8 cellular contexts compared by ENCODE assay signal in genomic region chr17:28357061-28357900, GRCh38. TPM values are rescaled to one million over a fixed set of nuclear protein-coding genes. Genes with fewer than 3 reads are reported as not detected.
DNase-seq lines count a peak whose midpoint lies in the region; ATAC-seq and TF ChIP-seq lines count a peak whose summit lies in the region.

POLDIP2 (minus strand) TSS chr17:28357527; CDS start chr17:28357448, 79 bp downstream.

- no peaks in the 10 kb centered on the region for H3K27me3 ChIP-seq in H7 (ENCODE audit: control insufficient read depth, insufficient read depth, low read length)
- no peaks in the 10 kb centered on the region for H3K27me3 ChIP-seq in neural cell (ENCODE audit: insufficient read depth, low read depth, low read length)

- H3K79me2 ChIP-seq in neural cell (replicated peaks; ENCODE audit: insufficient read depth, low read length) = peaks cover 32% of the 10 kb centered on the region

- no peaks in the 10 kb centered on the region for H3K9me3 ChIP-seq in neural cell (ENCODE audit: low read length)

- H3K27ac ChIP-seq in neural cell (ENCODE audit: low read length) = peak within 1 kb of the TSS; percentile 70

- peak; percentile 58 for TF ChIP-seq RAD21 in neural cell (conservative IDR thresholded peaks at IDR 0.05)

- H3K4me3 Mint-ChIP-seq in stimulated activated naive CD8-positive, alpha-beta T cell treated with anti-CD3 and anti-CD28 coated beads, Interleukin-15, amount 100 ng/mL, for 72 hours = peak within 1 kb of the TSS; percentile 95 to 97

- H3K4me3 ChIP-seq in H7 (ENCODE audit: insufficient read depth, low read depth, low read length) = peak within 1 kb of the TSS; percentile 89
- H3K4me3 ChIP-seq in fibroblast of the aortic adventitia (ENCODE audit: low read depth, low read length) = peak within 1 kb of the TSS; percentile 96
- H3K4me3 ChIP-seq in neural cell (ENCODE audit: low read length) = peak within 1 kb of the TSS; percentile 77

- H3K36me3 ChIP-seq in H7 (replicated peaks; ENCODE audit: control insufficient read depth, insufficient read depth, low read length) (peaks cover 30% of the 10 kb centered on the region), neural cell (ENCODE audit: insufficient read depth, low read length) (no peaks in the 10 kb centered on the region)

- H3K9me2 ChIP-seq in neural cell (ENCODE audit: insufficient read depth, low read length) = no peaks in the 10 kb centered on the region

- H3K9me3 Mint-ChIP-seq in stimulated activated naive CD8-positive, alpha-beta T cell treated with anti-CD3 and anti-CD28 coated beads, Interleukin-15, amount 100 ng/mL, for 72 hours = no peaks in the 10 kb centered on the region

- TF ChIP-seq EP300 in neural cell (conservative IDR thresholded peaks at IDR 0.05; ENCODE audit: poor library complexity, severe bottlenecking) = peak; percentile 43

- DNase-seq in ELR (ENCODE audit: low read depth) (peak; percentile 97), H7 (peak; percentile 99), M059J (ENCODE audit: low read depth) (peak; percentile 91), SHP77 treated with DMSO at 0.1 percent for 48 hours (lab: John Stamatoyannopoulos, UW) (peak; percentile 83), fibroblast of the aortic adventitia (ENCODE audit: low read depth) (peak; percentile 92)
- DNase-seq in activated effector memory CD4-positive, alpha-beta T cell treated with anti-CD3 and anti-CD28 coated beads, Interleukin-2, amount 50 U/mL, for 16 hours = peak; percentile 99
- peak; percentile 97 for DNase-seq in stimulated activated naive CD8-positive, alpha-beta T cell treated with anti-CD3 and anti-CD28 coated beads, Interleukin-15, amount 100 ng/mL, for 72 hours

- no peaks in the 10 kb centered on the region for H3K27me3 Mint-ChIP-seq in stimulated activated naive CD8-positive, alpha-beta T cell treated with anti-CD3 and anti-CD28 coated beads, Interleukin-15, amount 100 ng/mL, for 72 hours

- TF ChIP-seq CTCF in fibroblast of the aortic adventitia (IDR thresholded peaks at IDR 0.05; ENCODE audit: insufficient read depth, low read length) = no peak
- TF ChIP-seq CTCF in neural cell (IDR thresholded peaks at IDR 0.05; ENCODE audit: poor library complexity, severe bottlenecking) = no peak

- H3K27ac Mint-ChIP-seq in stimulated activated naive CD8-positive, alpha-beta T cell treated with anti-CD3 and anti-CD28 coated beads, Interleukin-15, amount 100 ng/mL, for 72 hours = peak within 1 kb of the TSS; percentile 95 to 98

- peak; percentile 100 for ATAC-seq in stimulated activated naive CD8-positive, alpha-beta T cell treated with anti-CD3 and anti-CD28 coated beads, Interleukin-15, amount 100 ng/mL, for 72 hours

- H4K20me1 ChIP-seq in neural cell (ENCODE audit: insufficient read depth) = no peaks in the 10 kb centered on the region

- H3K4me1 Mint-ChIP-seq in stimulated activated naive CD8-positive, alpha-beta T cell treated with anti-CD3 and anti-CD28 coated beads, Interleukin-15, amount 100 ng/mL, for 72 hours = peaks cover 42% of the 10 kb centered on the region

- no peaks in the 10 kb centered on the region for H3F3A ChIP-seq in neural cell (ENCODE audit: insufficient read depth, low read length, poor library complexity, severe bottlenecking)

- peak within 1 kb of the TSS; percentile 94 for H3K9ac ChIP-seq in neural cell (ENCODE audit: low read length)

- peak within 1 kb of the TSS; percentile 98 for H3K4me2 ChIP-seq in neural cell (ENCODE audit: low read length)

- H2AFZ ChIP-seq in neural cell (ENCODE audit: low read depth, low read length) = peak within 1 kb of the TSS; percentile 71

TF ChIP-seq in neural cell, 6 proteins besides CTCF, POLR2A, EP300 and RAD21:
- TF ChIP-seq SMC3 (conservative IDR thresholded peaks at IDR 0.05; ENCODE audit: poor library complexity) (no peak), TAF1 (IDR thresholded peaks at IDR 0.05; ENCODE audit: low read depth) (peak; percentile 74), MXI1 (conservative IDR thresholded peaks at IDR 0.05; ENCODE audit: poor library complexity, severe bottlenecking) (peak; percentile 90), EZH2 (IDR thresholded peaks at IDR 0.05; ENCODE audit: borderline replicate concordance, insufficient read depth, low read length, poor library complexity, severe bottlenecking) (no peak), REST (IDR thresholded peaks at IDR 0.05; ENCODE audit: borderline replicate concordance) (peak; percentile 73), POLR2AphosphoS5 (IDR thresholded peaks at IDR 0.05) (peak; percentile 93)

RNA-seq across cellular contexts. Expression of gene POLDIP2, which starts in this region (rescaled TPM):
- 115 and 130 TPM in 2 replicates for total RNA-seq in H7 (2014; rRNA removed; shearing (Covaris generic))
- 119 and 121 TPM in 2 replicates for total RNA-seq in M059J (2014; rRNA removed; shearing (Covaris generic))
- 22.9 and 66.6 TPM in 2 replicates for total RNA-seq in fibroblast of the aortic adventitia (ENCODE audit: low replicate concordance)
- polyA plus RNA-seq in neural cell = 75.4 and 84.0 TPM in 2 replicates
- polyA minus RNA-seq in neural cell = 50.6 and 50.9 TPM in 2 replicates

Comparison
In these comparisons a context has a peak if more than half of its experiments do, and no peak if none do; other contexts are left out.
1. Peak in every context shown above with its lines: DNase-seq, ATAC-seq, H3K4me3 ChIP-seq and H3K27ac ChIP-seq.